Comparison of ENCODE assay signal across 12 cellular contexts in genomic region chr11:64253481-64253880, GRCh38. TPM values are rescaled to one million over a fixed set of nuclear protein-coding genes. Genes with fewer than 3 reads are reported as not detected.
A peak's percentile ranks its signal among the peaks of the same experiment; 100 is the strongest.
DNase-seq lines count a peak whose midpoint lies in the region; ATAC-seq and TF ChIP-seq lines count a peak whose summit lies in the region.
"Had no signal": no experiment of that assay in that cellular context is flagged by ENCODE, and none has a peak within 500 bp of the region (broad histone marks: within the 10 kb centered on the region; RNA-seq: fewer than 3 reads in every experiment).

No MANE protein-coding gene starts in this region.

- TF ChIP-seq CTCF in natural killer cell (IDR thresholded peaks at IDR 0.05): no peak

- H3K27ac Mint-ChIP-seq in natural killer cell treated with Interleukin-12 subunit alpha and Interleukin-12 subunit beta and Interleukin-15 and Interleukin-18, amount 100 ng/mL, for 72 hours: peak overlapping the region in 1 of 2 donors; percentile 76
- H3K27ac Mint-ChIP-seq in natural killer cell (no peak overlapping the region), immature natural killer cell (peak overlapping the region in 2 of 6 donors; percentile 13 to 40)
- H3K27ac Mint-ChIP-seq in activated T-helper 2 cell treated with anti-CD3 and anti-CD28 coated beads, Interferon-gamma antibody, Interleukin-2, Interleukin-4, amounts not matched to agents 10 μg/mL and 5 μg/mL and 100 μg/mL, durations not matched to agents 14 hours and 24 hours and 36 hours: no peak overlapping the region
- H3K27ac Mint-ChIP-seq: activated CD4-positive, alpha-beta T cell treated with anti-CD3 and anti-CD28 coated beads, Interleukin-2, amount 10 ng/mL, durations not matched to agents 24 days and 14 days had no signal

- H2BK5ac ChIP-seq in mesenchymal stem cell (ENCODE audit: low read depth, low read length, poor library complexity, severe bottlenecking): no peak overlapping the region

- H4K91ac ChIP-seq in mesenchymal stem cell (ENCODE audit: low read length): no peak overlapping the region

- intact Hi-C loops in natural killer cell (cut with micrococcal nuclease): no loop called here
- intact Hi-C loops in activated T-helper 2 cell treated with anti-CD3 and anti-CD28 coated beads, Interferon-gamma antibody, Interleukin-2, Interleukin-4, amounts not matched to agents 10 μg/mL and 5 μg/mL and 100 μg/mL, durations not matched to agents 14 hours and 24 hours and 36 hours (cut with micrococcal nuclease): no loop called here
- intact Hi-C loops in aorta (cut with DNase I): no loop called here

- H3K4me3 Mint-ChIP-seq in natural killer cell treated with Interleukin-12 subunit alpha and Interleukin-12 subunit beta and Interleukin-15 and Interleukin-18, amount 100 ng/mL, for 72 hours: peak overlapping the region; percentile 12
- H3K4me3 Mint-ChIP-seq in natural killer cell: no peak overlapping the region
- peak overlapping the region; percentile 39 for H3K4me3 Mint-ChIP-seq in activated T-helper 2 cell treated with anti-CD3 and anti-CD28 coated beads, Interferon-gamma antibody, Interleukin-2, Interleukin-4, amounts not matched to agents 10 μg/mL and 5 μg/mL and 100 μg/mL, durations not matched to agents 14 hours and 24 hours and 36 hours (ENCODE audit: low read depth)
- H3K4me3 Mint-ChIP-seq in immature natural killer cell: peak overlapping the region in 3 of 5 donors; percentile 13 to 49 (median 35)

- H3K4me3 ChIP-seq in aorta (ENCODE audit: low read length in 2 of 2): no peak overlapping the region
- no peak overlapping the region for H3K4me3 ChIP-seq in mesenchymal stem cell (ENCODE audit: insufficient read depth in 1 of 2, low read depth in 1 of 2, low read length in 2 of 2)
- H3K4me3 ChIP-seq: SJSA1 had no signal

- H3K4me1 Mint-ChIP-seq in natural killer cell treated with Interleukin-12 subunit alpha and Interleukin-12 subunit beta and Interleukin-15 and Interleukin-18, amount 100 ng/mL, for 72 hours (ENCODE audit: low read depth in 2 of 2): peaks cover 6 to 16% of the 10 kb centered on the region in 2 donors
- H3K4me1 Mint-ChIP-seq in natural killer cell (peaks cover 0 to 15% of the 10 kb centered on the region in 2 donors), immature natural killer cell (peaks cover 8 to 16% of the 10 kb centered on the region in 2 donors)
- peaks cover 14% of the 10 kb centered on the region for H3K4me1 Mint-ChIP-seq in activated T-helper 2 cell treated with anti-CD3 and anti-CD28 coated beads, Interferon-gamma antibody, Interleukin-2, Interleukin-4, amounts not matched to agents 10 μg/mL and 5 μg/mL and 100 μg/mL, durations not matched to agents 14 hours and 24 hours and 36 hours (ENCODE audit: low read depth)

- H3K18ac ChIP-seq in mesenchymal stem cell (ENCODE audit: low read depth in 1 of 2, low read length in 2 of 2): no peak overlapping the region

- H2AFZ ChIP-seq in mesenchymal stem cell (ENCODE audit: low read depth, low read length): no peak overlapping the region

- no peak overlapping the region for H3K27ac ChIP-seq in aorta (ENCODE audit: low read depth in 1 of 2, low read length in 2 of 2)
- no peak overlapping the region for H3K27ac ChIP-seq in mesenchymal stem cell (ENCODE audit: low read length, poor library complexity, severe bottlenecking)
- H3K27ac ChIP-seq: SJSA1 had no signal

- H3K4me1 ChIP-seq in aorta (ENCODE audit: control insufficient read depth in 1 of 2, insufficient read depth in 2 of 2, low read length in 2 of 2) (no peaks in the 10 kb centered on the region), mesenchymal stem cell (ENCODE audit: control insufficient read depth, insufficient read depth, low read depth, low read length) (peaks cover 33% of the 10 kb centered on the region)

- H3K36me3 Mint-ChIP-seq in natural killer cell treated with Interleukin-12 subunit alpha and Interleukin-12 subunit beta and Interleukin-15 and Interleukin-18, amount 100 ng/mL, for 72 hours: no peaks in the 10 kb centered on the region
- H3K36me3 Mint-ChIP-seq in natural killer cell: no peaks in the 10 kb centered on the region
- peaks cover 6% of the 10 kb centered on the region for H3K36me3 Mint-ChIP-seq in activated T-helper 2 cell treated with anti-CD3 and anti-CD28 coated beads, Interferon-gamma antibody, Interleukin-2, Interleukin-4, amounts not matched to agents 10 μg/mL and 5 μg/mL and 100 μg/mL, durations not matched to agents 14 hours and 24 hours and 36 hours (ENCODE audit: low read depth)
- no peaks in the 10 kb centered on the region for H3K36me3 Mint-ChIP-seq in immature natural killer cell

- no peaks in the 10 kb centered on the region for H3K27me3 ChIP-seq in aorta (ENCODE audit: control insufficient read depth in 1 of 2, insufficient read depth in 2 of 2, low read length in 1 of 2)
- no peaks in the 10 kb centered on the region for H3K27me3 ChIP-seq in mesenchymal stem cell (ENCODE audit: control insufficient read depth in 1 of 2, insufficient read depth in 1 of 2, low read length in 2 of 2)
- H3K27me3 ChIP-seq: SJSA1 had no signal

- no peak overlapping the region for H2AK5ac ChIP-seq in mesenchymal stem cell (ENCODE audit: low read length, severe bottlenecking)

- H3K27me3 Mint-ChIP-seq in natural killer cell treated with Interleukin-12 subunit alpha and Interleukin-12 subunit beta and Interleukin-15 and Interleukin-18, amount 100 ng/mL, for 72 hours: no peaks in the 10 kb centered on the region
- H3K27me3 Mint-ChIP-seq in natural killer cell (ENCODE audit: low read depth in 2 of 2): no peaks in the 10 kb centered on the region
- no peaks in the 10 kb centered on the region for H3K27me3 Mint-ChIP-seq in activated T-helper 2 cell treated with anti-CD3 and anti-CD28 coated beads, Interferon-gamma antibody, Interleukin-2, Interleukin-4, amounts not matched to agents 10 μg/mL and 5 μg/mL and 100 μg/mL, durations not matched to agents 14 hours and 24 hours and 36 hours (ENCODE audit: low read depth)
- peaks cover 2 to 10% (median 3%) of the 10 kb centered on the region in 3 donors for H3K27me3 Mint-ChIP-seq in immature natural killer cell (ENCODE audit: low read depth in 3 of 3)
- H3K27me3 Mint-ChIP-seq: activated CD4-positive, alpha-beta T cell treated with anti-CD3 and anti-CD28 coated beads, Interleukin-2, amount 10 ng/mL, durations not matched to agents 24 days and 14 days had no signal

- H3K9ac ChIP-seq in mesenchymal stem cell (ENCODE audit: low read length): no peak overlapping the region

- H3K36me3 ChIP-seq in aorta (ENCODE audit: control insufficient read depth in 1 of 2, insufficient read depth in 2 of 2, low read length in 1 of 2): peaks cover 5 to 7% of the 10 kb centered on the region in 2 donors
- peaks cover 31 to 43% of the 10 kb centered on the region in 2 experiments for H3K36me3 ChIP-seq in mesenchymal stem cell (ENCODE audit: control insufficient read depth in 1 of 2, insufficient read depth in 2 of 2, low read depth in 1 of 2, low read length in 2 of 2)

- H3K4me2 ChIP-seq in mesenchymal stem cell (ENCODE audit: low read length, poor library complexity, severe bottlenecking): no peak overlapping the region

- H3K79me1 ChIP-seq in mesenchymal stem cell (replicated peaks; ENCODE audit: low read length, poor library complexity, severe bottlenecking): peaks cover 34% of the 10 kb centered on the region

- H2BK15ac ChIP-seq in mesenchymal stem cell (ENCODE audit: low read depth, poor library complexity, severe bottlenecking): no peak overlapping the region

- H2BK120ac ChIP-seq in mesenchymal stem cell (ENCODE audit: low read depth, low read length): no peak overlapping the region

- no peak overlapping the region for H4K8ac ChIP-seq in mesenchymal stem cell (ENCODE audit: low read length)

- no peak overlapping the region for H3K4ac ChIP-seq in mesenchymal stem cell (ENCODE audit: low read depth in 1 of 2, low read length in 2 of 2)

- 13 to 18% methylated on average over 5 of the region's 5 CpGs for WGBS in aorta, 2 donors
- 85% methylated on average over 5 of the region's 5 CpGs for WGBS in mesenchymal stem cell

- DNase-seq in natural killer cell treated with Interleukin-12 subunit alpha and Interleukin-12 subunit beta and Interleukin-15 and Interleukin-18, amount 100 ng/mL, for 72 hours (ENCODE audit: low spot score): no peak
- DNase-seq in natural killer cell (no peak), immature natural killer cell (no peak), aorta (peak; percentile 83 to 92), mesenchymal stem cell (no peak)
- DNase-seq in activated T-helper 2 cell treated with anti-CD3 and anti-CD28 coated beads, Interferon-gamma antibody, Interleukin-2, Interleukin-4, amounts not matched to agents 10 μg/mL and 5 μg/mL and 100 μg/mL, durations not matched to agents 14 hours and 24 hours and 36 hours (ENCODE audit: low spot score): no peak
- DNase-seq: activated CD4-positive, alpha-beta T cell treated with anti-CD3 and anti-CD28 coated beads, Interleukin-2, amount 10 ng/mL, durations not matched to agents 24 days and 14 days; NCI-H510A treated with DMSO at 0.1 percent for 48 hours; stimulated activated CD4-positive, alpha-beta T cell treated with anti-CD3 and anti-CD28 coated beads, Interleukin-4, amount 100 ng/mL, for 1 hour had no signal

- H2BK12ac ChIP-seq in mesenchymal stem cell (ENCODE audit: low read length in 2 of 2): no peak overlapping the region

- peak overlapping the region in 1 of 2 experiments; percentile 49 for H3K23ac ChIP-seq in mesenchymal stem cell (ENCODE audit: low read length in 2 of 2)

- ATAC-seq in natural killer cell treated with Interleukin-12 subunit alpha and Interleukin-12 subunit beta and Interleukin-15 and Interleukin-18, amount 100 ng/mL, for 72 hours: no peak
- ATAC-seq in natural killer cell (no peak), aorta (ENCODE audit: low FRiP score) (no peak), GM18861 (IDR thresholded peaks at IDR 0.05; ENCODE audit: unreplicated experiment) (no peak), GM18873 (IDR thresholded peaks at IDR 0.05; ENCODE audit: low FRiP score, unreplicated experiment) (no peak)

- no peaks in the 10 kb centered on the region for H3K9me3 ChIP-seq in aorta (ENCODE audit: control insufficient read depth, low read length)
- H3K9me3 ChIP-seq in mesenchymal stem cell (ENCODE audit: control insufficient read depth, low read length): no peaks in the 10 kb centered on the region

- H3K9me3 Mint-ChIP-seq in natural killer cell treated with Interleukin-12 subunit alpha and Interleukin-12 subunit beta and Interleukin-15 and Interleukin-18, amount 100 ng/mL, for 72 hours: no peaks in the 10 kb centered on the region
- H3K9me3 Mint-ChIP-seq in natural killer cell: no peaks in the 10 kb centered on the region
- no peaks in the 10 kb centered on the region for H3K9me3 Mint-ChIP-seq in activated T-helper 2 cell treated with anti-CD3 and anti-CD28 coated beads, Interferon-gamma antibody, Interleukin-2, Interleukin-4, amounts not matched to agents 10 μg/mL and 5 μg/mL and 100 μg/mL, durations not matched to agents 14 hours and 24 hours and 36 hours
- no peaks in the 10 kb centered on the region for H3K9me3 Mint-ChIP-seq in immature natural killer cell
- H3K9me3 Mint-ChIP-seq: activated CD4-positive, alpha-beta T cell treated with anti-CD3 and anti-CD28 coated beads, Interleukin-2, amount 10 ng/mL, durations not matched to agents 24 days and 14 days had no signal

- H3K14ac ChIP-seq in mesenchymal stem cell (ENCODE audit: low read length in 2 of 2): no peak overlapping the region

RNA-seq across cellular contexts. Expression of gene PLCB3, which starts 2.2 kb away (rescaled TPM):
- 10 to 100 TPM; 13.9 to 16.4 TPM for total RNA-seq in natural killer cell treated with Interleukin-12 subunit alpha and Interleukin-12 subunit beta and Interleukin-15 and Interleukin-18, amount 100 ng/mL, for 72 hours
- total RNA-seq in natural killer cell: 1 to 10 TPM; 5.4 to 7.6 (median 5.5) TPM
- 21.0 and 23.4 TPM in 2 replicates for total RNA-seq in activated T-helper 2 cell treated with anti-CD3 and anti-CD28 coated beads, Interferon-gamma antibody, Interleukin-2, Interleukin-4, amounts not matched to agents 10 μg/mL and 5 μg/mL and 100 μg/mL, durations not matched to agents 14 hours and 24 hours and 36 hours
- under 1 TPM in 2 of 3 donors, not detected in 1; 0.33 to 0.49 TPM for polyA plus RNA-seq in immature natural killer cell
- 10 to 100 TPM; 29.4 to 32.3 TPM for total RNA-seq in aorta
- 10 to 100 TPM; 16.9 to 27.2 TPM for polyA plus RNA-seq in aorta
- polyA plus RNA-seq in mesenchymal stem cell (2013, experiment 1 of 2): 22.4 TPM
- 21.6 TPM for polyA plus RNA-seq in mesenchymal stem cell (2013, experiment 2 of 2)

RNA-seq across cellular contexts. Expression of gene PPP1R14B, which starts 6.7 kb away (rescaled TPM):
- total RNA-seq in natural killer cell treated with Interleukin-12 subunit alpha and Interleukin-12 subunit beta and Interleukin-15 and Interleukin-18, amount 100 ng/mL, for 72 hours: 100 to 1,000 TPM; 130 to 236 TPM
- total RNA-seq in natural killer cell (10 to 100 TPM; 16.9 to 21.3 (median 21.0) TPM), aorta (100 to 1,000 TPM; 110 to 146 TPM)
- total RNA-seq in activated T-helper 2 cell treated with anti-CD3 and anti-CD28 coated beads, Interferon-gamma antibody, Interleukin-2, Interleukin-4, amounts not matched to agents 10 μg/mL and 5 μg/mL and 100 μg/mL, durations not matched to agents 14 hours and 24 hours and 36 hours: 262 and 273 TPM in 2 replicates
- polyA plus RNA-seq in immature natural killer cell (10 to 100 TPM; 16.6 to 34.9 (median 33.3) TPM), aorta (100 to 1,000 TPM; 129 to 145 TPM)
- polyA plus RNA-seq in mesenchymal stem cell (2013, experiment 1 of 2): 279 TPM
- 281 TPM for polyA plus RNA-seq in mesenchymal stem cell (2013, experiment 2 of 2)

RNA-seq across cellular contexts. Expression of gene FKBP2, which starts 12.6 kb away (rescaled TPM):
- 10 to 100 TPM; 33.1 to 53.5 TPM for total RNA-seq in natural killer cell treated with Interleukin-12 subunit alpha and Interleukin-12 subunit beta and Interleukin-15 and Interleukin-18, amount 100 ng/mL, for 72 hours
- total RNA-seq in natural killer cell (10 to 100 TPM; 26.4 to 39.3 (median 30.3) TPM), aorta (10 to 100 TPM; 50.2 to 52.6 TPM)
- total RNA-seq in activated T-helper 2 cell treated with anti-CD3 and anti-CD28 coated beads, Interferon-gamma antibody, Interleukin-2, Interleukin-4, amounts not matched to agents 10 μg/mL and 5 μg/mL and 100 μg/mL, durations not matched to agents 14 hours and 24 hours and 36 hours: 36.6 and 37.1 TPM in 2 replicates
- polyA plus RNA-seq in immature natural killer cell (100 to 1,000 TPM; 110 to 142 (median 130) TPM), aorta (100 to 1,000 TPM; 122 to 298 TPM)
- 70.1 TPM for polyA plus RNA-seq in mesenchymal stem cell (2013, experiment 1 of 2)
- 68.6 TPM for polyA plus RNA-seq in mesenchymal stem cell (2013, experiment 2 of 2)

RNA-seq across cellular contexts. Expression of gene VEGFB, which starts 19.1 kb away (rescaled TPM):
- total RNA-seq in natural killer cell treated with Interleukin-12 subunit alpha and Interleukin-12 subunit beta and Interleukin-15 and Interleukin-18, amount 100 ng/mL, for 72 hours: 10 to 100 TPM; 38.7 to 42.3 TPM
- total RNA-seq in natural killer cell (10 to 100 TPM; 30.7 to 38.7 (median 37.3) TPM), aorta (100 to 1,000 TPM; 131 to 208 TPM)
- total RNA-seq in activated T-helper 2 cell treated with anti-CD3 and anti-CD28 coated beads, Interferon-gamma antibody, Interleukin-2, Interleukin-4, amounts not matched to agents 10 μg/mL and 5 μg/mL and 100 μg/mL, durations not matched to agents 14 hours and 24 hours and 36 hours: 67.4 and 82.0 TPM in 2 replicates
- polyA plus RNA-seq in immature natural killer cell (10 to 100 TPM in 1 of 3 donors, 1 to 10 TPM in 2; 6.7 to 10.3 (median 9.4) TPM), aorta (100 to 1,000 TPM; 191 to 206 TPM)
- polyA plus RNA-seq in mesenchymal stem cell (2013, experiment 1 of 2): 139 TPM
- polyA plus RNA-seq in mesenchymal stem cell (2013, experiment 2 of 2): 137 TPM

RNA-seq across cellular contexts. Expression of gene DNAJC4, which starts 23.1 kb away (rescaled TPM):
- total RNA-seq in natural killer cell treated with Interleukin-12 subunit alpha and Interleukin-12 subunit beta and Interleukin-15 and Interleukin-18, amount 100 ng/mL, for 72 hours: 10 to 100 TPM; 31.2 to 33.0 TPM
- total RNA-seq in natural killer cell (10 to 100 TPM; 45.0 to 47.0 (median 46.6) TPM), aorta (10 to 100 TPM; 15.0 to 27.4 TPM)
- total RNA-seq in activated T-helper 2 cell treated with anti-CD3 and anti-CD28 coated beads, Interferon-gamma antibody, Interleukin-2, Interleukin-4, amounts not matched to agents 10 μg/mL and 5 μg/mL and 100 μg/mL, durations not matched to agents 14 hours and 24 hours and 36 hours: 24.5 and 25.8 TPM in 2 replicates
- polyA plus RNA-seq in immature natural killer cell (10 to 100 TPM; 25.2 to 32.6 (median 26.7) TPM), aorta (10 to 100 TPM; 26.2 to 97.9 TPM)
- 38.5 TPM for polyA plus RNA-seq in mesenchymal stem cell (2013, experiment 1 of 2)
- polyA plus RNA-seq in mesenchymal stem cell (2013, experiment 2 of 2): 36.7 TPM

Comparison
In these comparisons a context has a peak if more than half of its experiments do, and no peak if none do; other contexts are left out.
1. RNA of gene PPP1R14B, which starts 6.7 kb away (total RNA-seq): 262 to 273 TPM in activated T-helper 2 cell treated with anti-CD3 and anti-CD28 coated beads, Interferon-gamma antibody, Interleukin-2, Interleukin-4, amounts not matched to agents 10 μg/mL and 5 μg/mL and 100 μg/mL, durations not matched to agents 14 hours and 24 hours and 36 hours, 130 to 236 TPM in natural killer cell treated with Interleukin-12 subunit alpha and Interleukin-12 subunit beta and Interleukin-15 and Interleukin-18, amount 100 ng/mL, for 72 hours and 110 to 146 TPM in aorta; 16.9 to 21.3 TPM in natural killer cell; every median in the first group is over 4 times any median in the second.
2. DNase-seq: peak in aorta (2 of 2); none in natural killer cell treated with Interleukin-12 subunit alpha and Interleukin-12 subunit beta and Interleukin-15 and Interleukin-18, amount 100 ng/mL, for 72 hours (single experiment), natural killer cell (single experiment), activated T-helper 2 cell treated with anti-CD3 and anti-CD28 coated beads, Interferon-gamma antibody, Interleukin-2, Interleukin-4, amounts not matched to agents 10 μg/mL and 5 μg/mL and 100 μg/mL, durations not matched to agents 14 hours and 24 hours and 36 hours (single experiment), immature natural killer cell (0 of 3) and mesenchymal stem cell (single experiment).